ENCODE assay signal across 1 cellular context in genomic region chr2:119359774-119360173, GRCh38.
A peak's percentile ranks its signal among the peaks of the same experiment; 100 is the strongest.
TF ChIP-seq lines count a peak whose summit lies in the region.

No MANE protein-coding gene starts in this region.

TF ChIP-seq in HepG2, 621 proteins besides CTCF, POLR2A, EP300 and RAD21:
- no peak for TF ChIP-seq HNF4G (IDR thresholded peaks at IDR 0.05; ENCODE audit: borderline replicate concordance, low read depth, low read length)
- no peak for TF ChIP-seq HNF4G (CRISPR knock-in tag; IDR thresholded peaks at IDR 0.05; ENCODE audit: borderline replicate concordance, low read depth)
- no peak for TF ChIP-seq HOXA7 (CRISPR knock-in tag; IDR thresholded peaks at IDR 0.05)
- no peak for TF ChIP-seq ZNF484 (CRISPR knock-in tag; IDR thresholded peaks at IDR 0.05; ENCODE audit: borderline replicate concordance, low read depth)
- no peak for TF ChIP-seq U2AF2 (IDR thresholded peaks at IDR 0.05; ENCODE audit: low read depth, low read length)
- no peak for TF ChIP-seq HDAC6 (IDR thresholded peaks at IDR 0.05; ENCODE audit: low read depth, low read length)
- TF ChIP-seq RELA (CRISPR knock-in tag; IDR thresholded peaks at IDR 0.05): no peak
- peak; percentile 93 for TF ChIP-seq SIX1 (CRISPR knock-in tag; IDR thresholded peaks at IDR 0.05; ENCODE audit: borderline replicate concordance)
- TF ChIP-seq ZNF740 (CRISPR knock-in tag; IDR thresholded peaks at IDR 0.05): no peak
- no peak for TF ChIP-seq CEBPG (CRISPR knock-in tag; IDR thresholded peaks at IDR 0.05)
- TF ChIP-seq SOX6 (IDR thresholded peaks at IDR 0.05): no peak
- TF ChIP-seq SOX6 (CRISPR knock-in tag; IDR thresholded peaks at IDR 0.05): peak; percentile 38; the same call in 1 of the 2 replicates
- TF ChIP-seq ZBTB40 (IDR thresholded peaks at IDR 0.05): no peak
- no peak for TF ChIP-seq ZBTB40 (CRISPR knock-in tag; IDR thresholded peaks at IDR 0.05)
